ENCODE assay signal across 8 cellular contexts in genomic region chr1:225771661-225772322, GRCh38. TPM values are rescaled to one million over a fixed set of nuclear protein-coding genes. Genes with fewer than 3 reads are reported as not detected.
DNase-seq lines count a peak whose midpoint lies in the region; ATAC-seq and TF ChIP-seq lines count a peak whose summit lies in the region.

No MANE protein-coding gene starts in this region.

- H3K27me3 ChIP-seq in WERI-Rb-1 (ENCODE audit: insufficient read depth, low read depth, severe bottlenecking) (no peaks in the 10 kb centered on the region), lung (ENCODE audit: control insufficient read depth, insufficient read depth) (no peaks in the 10 kb centered on the region), stomach smooth muscle (ENCODE audit: control insufficient read depth in 1 of 2, insufficient read depth in 2 of 2, low read length in 2 of 2) (no peaks in the 10 kb centered on the region)

- DNase-seq in WERI-Rb-1 (no peak), lung (ENCODE audit: low spot score) (no peak), NCI-H748 treated with DMSO at 0.1 percent for 48 hours (lab: John Stamatoyannopoulos, UW) (no peak), posterior cingulate gyrus (no peak), SIG-M5 (lab: John Stamatoyannopoulos, UW) (no peak), NCI-H2029 (lab: John Stamatoyannopoulos, UW) (no peak)

- H3K9me3 ChIP-seq in WERI-Rb-1 (ENCODE audit: severe bottlenecking) (no peaks in the 10 kb centered on the region), lung (ENCODE audit: control insufficient read depth in 2 of 2, insufficient read depth in 1 of 2, low read length in 1 of 2) (no peaks in the 10 kb centered on the region), stomach smooth muscle (ENCODE audit: control insufficient read depth in 2 of 2, low read length in 2 of 2) (no peaks in the 10 kb centered on the region)

- H3K9ac ChIP-seq in stomach smooth muscle (ENCODE audit: low read length in 2 of 2): peak overlapping the region; percentile 22 to 36

- H3K4me3 ChIP-seq in WERI-Rb-1 (ENCODE audit: low read depth, low read length) (no peak overlapping the region), lung (no peak overlapping the region), stomach smooth muscle (ENCODE audit: low read length in 2 of 2) (peak overlapping the region in 1 of 2 donors; percentile 8)

- WGBS in lung, 2 donors: 56 to 68% methylated on average over 4 of the region's 4 CpGs

- H3K27ac ChIP-seq in WERI-Rb-1 (peak overlapping the region; percentile 52), lung (ENCODE audit: low read depth in 1 of 2, low read length in 1 of 2) (peak overlapping the region; percentile 55 to 71), stomach smooth muscle (ENCODE audit: low read length) (peak overlapping the region; percentile 69)

- H3K4me1 ChIP-seq in lung (ENCODE audit: control insufficient read depth in 2 of 2, insufficient read depth in 2 of 2, low read length in 2 of 2): peaks cover 5 to 17% of the 10 kb centered on the region in 2 donors
- peaks cover 70% of the 10 kb centered on the region for H3K4me1 ChIP-seq in stomach smooth muscle (ENCODE audit: control insufficient read depth, insufficient read depth, low read length)

- TF ChIP-seq CTCF in WERI-Rb-1 (IDR thresholded peaks at IDR 0.05; ENCODE audit: low read depth, low read length) (no peak), lung (IDR thresholded peaks at IDR 0.05; ENCODE audit: control extremely low read depth, extremely low read depth) (no peak)

- intact Hi-C loops in posterior cingulate gyrus (cut with DNase I): loop anchor here (1.0 to 10.0 kb wide), 3 partner anchors 206 to 296 kb away; no protein-coding TSS in a partner anchor

- H3K36me3 ChIP-seq in WERI-Rb-1 (no peaks in the 10 kb centered on the region), lung (ENCODE audit: control insufficient read depth in 2 of 2, insufficient read depth in 2 of 2, low read length in 2 of 2) (no peaks in the 10 kb centered on the region), stomach smooth muscle (ENCODE audit: control insufficient read depth in 2 of 2, insufficient read depth in 2 of 2, low read length in 2 of 2) (no peaks in the 10 kb centered on the region)

- ATAC-seq in HG03066 (IDR thresholded peaks at IDR 0.05; ENCODE audit: low read depth, unreplicated experiment) (peak; percentile 2), lung (ENCODE audit: insufficient read depth, low FRiP score) (no peak)

RNA-seq across cellular contexts. Expression of gene SRP9, which starts 5.8 kb away (rescaled TPM):
- 100 to 1,000 TPM; 192 to 244 TPM for total RNA-seq in lung
- polyA plus RNA-seq in lung: 100 to 1,000 TPM; 156 to 172 TPM

RNA-seq across cellular contexts. Expression of gene EPHX1, which starts 38.1 kb away (rescaled TPM):
- total RNA-seq in lung: 100 to 1,000 TPM; 114 to 115 TPM
- 10 to 100 TPM; 31.7 to 83.1 TPM for polyA plus RNA-seq in lung
